Comparison of ENCODE assay signal across 8 cellular contexts in genomic region chr13:20902438-20903163, GRCh38. TPM values are rescaled to one million over a fixed set of nuclear protein-coding genes. Genes with fewer than 3 reads are reported as not detected.
A peak's percentile ranks its signal among the peaks of the same experiment; 100 is the strongest.
DNase-seq lines count a peak whose midpoint lies in the region; ATAC-seq and TF ChIP-seq lines count a peak whose summit lies in the region.

Gene XPO4, minus strand, starts transcription at chr13:20902746. Its CDS starts 8 bp downstream, at chr13:20902738.

- H3K27ac ChIP-seq in RWPE1 (peak within 1 kb of the TSS; percentile 86), neural cell (ENCODE audit: low read length) (peak within 1 kb of the TSS; percentile 77), stomach (peak within 1 kb of the TSS; percentile 96 to 97 (median 96))

- peak; percentile 49 for DNase-seq in DMS53 treated with DMSO at 0.1 percent for 48 hours (lab: John Stamatoyannopoulos, UW; ENCODE audit: unreplicated experiment)
- peak; percentile 74 for DNase-seq in HuH-7.5 (ENCODE audit: low spot score)
- peak; percentile 74 for DNase-seq in RWPE1 (ENCODE audit: low spot score)
- peak; percentile 66 for DNase-seq in activated T-helper 9 cell treated with anti-CD3 and anti-CD28 coated beads, Interleukin-2, amount 50 U/mL, for 16 hours (ENCODE audit: low read depth)
- DNase-seq in fibroblast of the aortic adventitia (ENCODE audit: low read depth) = peak; percentile 66
- peak; percentile 80 for DNase-seq in stomach

- 0 to 1% (median 1%) methylated on average over 15 to 81 of the region's 81 CpGs for WGBS in stomach, 5 donors

- peaks cover 10 to 41% (median 29%) of the 10 kb centered on the region in 4 donors for H3K4me1 ChIP-seq in stomach

- no peaks in the 10 kb centered on the region for H3F3A ChIP-seq in neural cell (ENCODE audit: insufficient read depth, low read length, poor library complexity, severe bottlenecking)

- no peak for TF ChIP-seq POLR2A in stomach (IDR thresholded peaks at IDR 0.05)

- intact Hi-C loops in stomach (cut with DNase I; ENCODE audit: low total_unique reads) = no loop called here

- peak; percentile 95 for ATAC-seq in GM21515 (IDR thresholded peaks at IDR 0.05; ENCODE audit: unreplicated experiment)

- H2AFZ ChIP-seq in neural cell (ENCODE audit: low read depth, low read length) = peak within 1 kb of the TSS; percentile 98

- peak within 1 kb of the TSS; percentile 86 for H3K9ac ChIP-seq in neural cell (ENCODE audit: low read length)

- peak; percentile 69 for TF ChIP-seq EP300 in neural cell (conservative IDR thresholded peaks at IDR 0.05; ENCODE audit: poor library complexity, severe bottlenecking)
- no peak for TF ChIP-seq EP300 in stomach (IDR thresholded peaks at IDR 0.05)

- peak within 1 kb of the TSS; percentile 86 for H3K4me2 ChIP-seq in neural cell (ENCODE audit: low read length)

- CTCF ChIA-PET in RWPE1 (lab: Yijun Ruan, JAX) = interaction anchor here (0.5 to 0.7 kb wide), 2 partner anchors 34 to 100 kb away, joined by 3 read pairs; no protein-coding TSS in a partner anchor

- no peaks in the 10 kb centered on the region for H3K9me2 ChIP-seq in neural cell (ENCODE audit: insufficient read depth, low read length)

- H3K36me3 ChIP-seq in neural cell (ENCODE audit: insufficient read depth, low read length) = no peaks in the 10 kb centered on the region
- H3K36me3 ChIP-seq in stomach = peaks cover 0 to 9% (median 4%) of the 10 kb centered on the region in 4 donors

- POLR2A ChIA-PET in RWPE1 (lab: Yijun Ruan, JAX; ENCODE audit: low non-redundant PET) = no interaction called here

- H3K79me2 ChIP-seq in neural cell (replicated peaks; ENCODE audit: insufficient read depth, low read length) = peaks cover 43% of the 10 kb centered on the region

- H4K20me1 ChIP-seq in neural cell (ENCODE audit: insufficient read depth) = no peaks in the 10 kb centered on the region

- no peak for TF ChIP-seq CTCF in RWPE1 (conservative IDR thresholded peaks at IDR 0.05; ENCODE audit: low read depth)
- no peak for TF ChIP-seq CTCF in fibroblast of the aortic adventitia (IDR thresholded peaks at IDR 0.05; ENCODE audit: insufficient read depth, low read length)
- TF ChIP-seq CTCF in neural cell (IDR thresholded peaks at IDR 0.05; ENCODE audit: poor library complexity, severe bottlenecking) = no peak
- TF ChIP-seq CTCF in stomach (IDR thresholded peaks at IDR 0.05) = no peak

- peak; percentile 22 for TF ChIP-seq RAD21 in neural cell (conservative IDR thresholded peaks at IDR 0.05)

- H3K27me3 ChIP-seq in neural cell (ENCODE audit: insufficient read depth, low read depth, low read length) = no peaks in the 10 kb centered on the region
- no peaks in the 10 kb centered on the region for H3K27me3 ChIP-seq in stomach

- H3K9me3 ChIP-seq in neural cell (ENCODE audit: low read length) = no peaks in the 10 kb centered on the region
- H3K9me3 ChIP-seq in stomach = no peaks in the 10 kb centered on the region

- H3K4me3 ChIP-seq in fibroblast of the aortic adventitia (ENCODE audit: low read depth, low read length) = peak within 1 kb of the TSS; percentile 75
- H3K4me3 ChIP-seq in neural cell (ENCODE audit: low read length) = peak within 1 kb of the TSS; percentile 76
- H3K4me3 ChIP-seq in stomach = peak within 1 kb of the TSS; percentile 96 to 99 (median 98)

TF ChIP-seq in neural cell, 6 proteins besides CTCF, POLR2A, EP300 and RAD21:
- TF ChIP-seq EZH2 (IDR thresholded peaks at IDR 0.05; ENCODE audit: borderline replicate concordance, insufficient read depth, low read length, poor library complexity, severe bottlenecking) (no peak), SMC3 (conservative IDR thresholded peaks at IDR 0.05; ENCODE audit: poor library complexity) (peak; percentile 26), TAF1 (IDR thresholded peaks at IDR 0.05; ENCODE audit: low read depth) (peak; percentile 91), REST (IDR thresholded peaks at IDR 0.05; ENCODE audit: borderline replicate concordance) (peak; percentile 40), POLR2AphosphoS5 (IDR thresholded peaks at IDR 0.05) (peak; percentile 66), MXI1 (conservative IDR thresholded peaks at IDR 0.05; ENCODE audit: poor library complexity, severe bottlenecking) (peak; percentile 80)

RNA-seq across cellular contexts. Expression of gene XPO4, which starts in this region (rescaled TPM):
- total RNA-seq in fibroblast of the aortic adventitia (ENCODE audit: low replicate concordance) = 11.8 and 25.8 TPM in 2 replicates
- 12.8 and 13.0 TPM in 2 replicates for polyA plus RNA-seq in neural cell
- 40.2 and 47.2 TPM in 2 replicates for polyA minus RNA-seq in neural cell
- total RNA-seq in stomach = 10 to 100 TPM; 14.2 to 41.7 (median 34.7) TPM
- polyA plus RNA-seq in stomach = 1 to 10 TPM; 2.3 to 2.8 (median 2.4) TPM

Comparison
In these comparisons a context has a peak if more than half of its experiments do, and no peak if none do; other contexts are left out.
1. Peak in every context shown above with its lines: DNase-seq, ATAC-seq, H3K4me3 ChIP-seq and H3K27ac ChIP-seq.